15 cellular contexts compared by ENCODE assay signal in the genomic region with DNA sequence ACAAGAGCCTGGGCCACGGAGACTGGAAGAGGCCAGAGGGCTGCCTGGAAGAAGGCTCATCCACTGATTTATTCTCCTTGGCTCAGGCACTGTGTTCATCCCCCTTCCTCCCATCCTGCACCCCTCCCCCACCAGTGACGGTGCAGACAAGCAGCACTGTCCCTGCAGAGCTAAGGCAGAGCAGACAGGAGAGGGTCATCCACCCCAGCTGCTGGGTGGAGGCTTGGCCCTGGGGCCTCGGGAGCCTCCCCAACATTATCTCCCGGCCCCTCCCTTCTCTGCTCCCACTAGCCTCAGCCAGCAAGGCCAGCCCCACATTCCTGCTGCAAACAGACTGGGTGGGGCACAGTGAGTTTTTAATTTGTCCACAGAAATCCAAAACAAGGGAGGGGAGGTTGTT. TPM values are rescaled to one million over a fixed set of nuclear protein-coding genes. Genes with fewer than 3 reads are reported as not detected.
DNase-seq lines count a peak whose midpoint lies in the region; ATAC-seq and TF ChIP-seq lines count a peak whose summit lies in the region.
"Had no signal": no experiment of that assay in that cellular context is flagged by ENCODE, and none has a peak within 500 bp of the region (broad histone marks: within the 10 kb centered on the region; RNA-seq: fewer than 3 reads in every experiment).

No MANE protein-coding gene starts in this region.

- DNase-seq in HK-2 (ENCODE audit: unreplicated experiment) (peak; percentile 57), fibroblast of mammary gland (ENCODE audit: low read depth) (peak; percentile 25), left kidney (ENCODE audit: low read depth, low spot score) (peak; percentile 62), testis (peak; percentile 37), NCI-H2196 (lab: John Stamatoyannopoulos, UW; ENCODE audit: unreplicated experiment) (no peak), GM13976 (ENCODE audit: low spot score) (no peak)
- DNase-seq in activated CD4-positive, alpha-beta T cell treated with anti-CD3 and anti-CD28 coated beads, Interleukin-2, amount 10 ng/mL, durations not matched to agents 24 days and 14 days = no peak
- DNase-seq: activated naive CD4-positive, alpha-beta T cell; KBM-7; NCI-H187 treated with DMSO at 0.1 percent for 48 hours; NCI-H774 had no signal

- intact Hi-C loops in testis (cut with DNase I; ENCODE audit: low total_unique reads) = no loop called here
- intact Hi-C loops in activated CD4-positive, alpha-beta T cell treated with anti-CD3 and anti-CD28 coated beads, Interleukin-2, amount 10 ng/mL, durations not matched to agents 24 days and 14 days (cut with micrococcal nuclease) = no loop called here

- no peaks in the 10 kb centered on the region for H3K9me3 Mint-ChIP-seq in activated CD4-positive, alpha-beta T cell treated with anti-CD3 and anti-CD28 coated beads, Interleukin-2, amount 10 ng/mL, durations not matched to agents 24 days and 14 days

- H3K4me1 Mint-ChIP-seq in activated CD4-positive, alpha-beta T cell treated with anti-CD3 and anti-CD28 coated beads, Interleukin-2, amount 10 ng/mL, durations not matched to agents 24 days and 14 days = no peaks in the 10 kb centered on the region

- no peaks in the 10 kb centered on the region for H3K27me3 ChIP-seq in testis
- H3K27me3 ChIP-seq: cardiac muscle cell had no signal

- no peaks in the 10 kb centered on the region for H3K9me3 ChIP-seq in testis
- H3K9me3 ChIP-seq: SJSA1, thoracic aorta had no signal

- TF ChIP-seq POLR2A in testis (IDR thresholded peaks at IDR 0.05) = no peak

- WGBS in testis, 2 donors = 26 to 38% methylated on average over 4 of the region's 4 CpGs

- H3K27ac ChIP-seq in testis = no peak overlapping the region
- H3K27ac ChIP-seq: cardiac muscle cell, SJSA1, thoracic aorta had no signal

- no peak overlapping the region for H3K27ac Mint-ChIP-seq in activated CD4-positive, alpha-beta T cell treated with anti-CD3 and anti-CD28 coated beads, Interleukin-2, amount 10 ng/mL, durations not matched to agents 24 days and 14 days

- no peaks in the 10 kb centered on the region for H3K36me3 ChIP-seq in testis (ENCODE audit: low read depth, missing control alignments)
- H3K36me3 ChIP-seq: cardiac muscle cell, SJSA1, thoracic aorta had no signal

- in situ Hi-C loops in GM13976 (cut with MboI; ENCODE audit: low sequenced_read_pairs, unreplicated experiment) = no loop called here

- TF ChIP-seq CTCF in fibroblast of mammary gland (conservative IDR thresholded peaks at IDR 0.05; ENCODE audit: control insufficient read depth, insufficient read depth, low read depth, low read length) = no peak
- TF ChIP-seq CTCF in testis (IDR thresholded peaks at IDR 0.05) = no peak
- TF ChIP-seq CTCF in GM13976 (IDR thresholded peaks at IDR 0.05; ENCODE audit: borderline replicate concordance, control extremely low read depth, extremely low read depth, insufficient read depth, missing control alignments) = no peak

- H3K36me3 Mint-ChIP-seq in activated CD4-positive, alpha-beta T cell treated with anti-CD3 and anti-CD28 coated beads, Interleukin-2, amount 10 ng/mL, durations not matched to agents 24 days and 14 days (ENCODE audit: low read depth) = no peaks in the 10 kb centered on the region

- H3K4me3 ChIP-seq in fibroblast of mammary gland (ENCODE audit: control insufficient read depth, low read depth, low read length) = no peak overlapping the region
- no peak overlapping the region for H3K4me3 ChIP-seq in testis
- H3K4me3 ChIP-seq: cardiac muscle cell, SJSA1, thoracic aorta had no signal

- H3K4me1 ChIP-seq in testis = peaks cover 11% of the 10 kb centered on the region
- H3K4me1 ChIP-seq: SJSA1 had no signal

- ATAC-seq in GM18870 (IDR thresholded peaks at IDR 0.05; ENCODE audit: unreplicated experiment) = no peak

- peaks cover 14% of the 10 kb centered on the region for H3K27me3 Mint-ChIP-seq in activated CD4-positive, alpha-beta T cell treated with anti-CD3 and anti-CD28 coated beads, Interleukin-2, amount 10 ng/mL, durations not matched to agents 24 days and 14 days

- no peak overlapping the region for H3K4me3 Mint-ChIP-seq in activated CD4-positive, alpha-beta T cell treated with anti-CD3 and anti-CD28 coated beads, Interleukin-2, amount 10 ng/mL, durations not matched to agents 24 days and 14 days

RNA-seq across cellular contexts. Expression of gene HSPA12A, which starts 24.9 kb away (rescaled TPM):
- 10 to 100 TPM; 28.4 to 34.6 TPM for total RNA-seq in testis
- polyA plus RNA-seq in testis (ENCODE audit: insufficient read depth, low read depth, low replicate concordance) = 20.9 TPM
- 0.05 TPM in 1 of 2 replicates, not detected in the other for total RNA-seq in activated CD4-positive, alpha-beta T cell treated with anti-CD3 and anti-CD28 coated beads, Interleukin-2, amount 10 ng/mL, durations not matched to agents 24 days and 14 days

Comparison
In these comparisons a context has a peak if more than half of its experiments do, and no peak if none do; other contexts are left out.
1. DNase-seq: peak in HK-2 (single experiment), fibroblast of mammary gland (single experiment), left kidney (single experiment) and testis (single experiment); none in NCI-H2196 (single experiment), activated CD4-positive, alpha-beta T cell treated with anti-CD3 and anti-CD28 coated beads, Interleukin-2, amount 10 ng/mL, durations not matched to agents 24 days and 14 days (single experiment) and GM13976 (single experiment).
2. RNA of gene HSPA12A, which starts 24.9 kb away (total RNA-seq): 28.4 to 34.6 TPM in testis; 0.05 TPM in activated CD4-positive, alpha-beta T cell treated with anti-CD3 and anti-CD28 coated beads, Interleukin-2, amount 10 ng/mL, durations not matched to agents 24 days and 14 days; every median in the first group is over 10 times any median in the second.